In genomic region chr2:54310961-54311360, GRCh38 we compare ENCODE assay signal across 25 cellular contexts. TPM values are rescaled to one million over a fixed set of nuclear protein-coding genes. Genes with fewer than 3 reads are reported as not detected.
DNase-seq lines count a peak whose midpoint lies in the region; FAIRE-seq and TF ChIP-seq lines count a peak whose summit lies in the region.
"Had no signal": no experiment of that assay in that cellular context is flagged by ENCODE, and none has a peak within 500 bp of the region (broad histone marks: within the 10 kb centered on the region; RNA-seq: fewer than 3 reads in every experiment).

No MANE protein-coding gene starts in this region.

- no peaks in the 10 kb centered on the region for H3K27me3 ChIP-seq in BLaER1 treated with 17β-estradiol and CSF1 and Interleukin-3, amounts not matched to agents 10 nM and 100 nM
- H3K27me3 ChIP-seq in MM.1S (replicated peaks; ENCODE audit: insufficient read depth, low read length) (no peaks in the 10 kb centered on the region), endothelial cell of umbilical vein (ENCODE audit: control insufficient read depth in 2 of 2, insufficient read depth in 2 of 2, low read length in 2 of 2) (peaks cover 0 to 6% of the 10 kb centered on the region in 2 experiments)
- H3K27me3 ChIP-seq: BE2C had no signal

- H3K9ac ChIP-seq in BLaER1 treated with 17β-estradiol and CSF1 and Interleukin-3, amounts not matched to agents 10 nM and 100 nM = no peak overlapping the region
- H3K9ac ChIP-seq in MM.1S (ENCODE audit: low read length) (no peak overlapping the region), endothelial cell of umbilical vein (replicated peaks; ENCODE audit: extremely low read depth, insufficient read depth, low read length) (no peak overlapping the region)
- H3K9ac ChIP-seq: SK-N-SH had no signal

- peaks cover 0 to 12% (median 0%) of the 10 kb centered on the region in 11 experiments; a peak in 5 of 22 replicates for H3K9me3 ChIP-seq in BLaER1 treated with 17β-estradiol and CSF1 and Interleukin-3, amounts not matched to agents 10 nM and 100 nM (replicated peaks in 1 of 11)
- H3K9me3 ChIP-seq in MM.1S (replicated peaks; ENCODE audit: insufficient read depth, low read length) (no peaks in the 10 kb centered on the region), endothelial cell of umbilical vein (replicated peaks; ENCODE audit: control insufficient read depth, insufficient read depth, low read length) (no peaks in the 10 kb centered on the region)
- H3K9me3 ChIP-seq: BE2C had no signal

- H3K4me2 ChIP-seq in BLaER1 treated with 17β-estradiol and CSF1 and Interleukin-3, amounts not matched to agents 10 nM and 100 nM = peak overlapping the region in 7 of 11 experiments; percentile 7 to 67 (median 35); a peak in 11 of 22 replicates
- H3K4me2 ChIP-seq in MM.1S (ENCODE audit: low read depth, low read length) (peak overlapping the region; percentile 2; the same call in 1 of the 2 replicates), endothelial cell of umbilical vein (ENCODE audit: insufficient read depth, low read length) (peak overlapping the region; percentile 22)
- H3K4me2 ChIP-seq: SK-N-SH had no signal

- POLR2A ChIA-PET in endothelial cell of umbilical vein (lab: Charles Lee) = no interaction called here

- H3K4me1 ChIP-seq in BLaER1 treated with 17β-estradiol and CSF1 and Interleukin-3, amounts not matched to agents 10 nM and 100 nM = peaks cover 0 to 11% (median 2%) of the 10 kb centered on the region in 10 experiments; a peak in 7 of 20 replicates
- no peaks in the 10 kb centered on the region; the same call in 1 of the 2 replicates for H3K4me1 ChIP-seq in MM.1S (ENCODE audit: low read length)
- H3K4me1 ChIP-seq in endothelial cell of umbilical vein (ENCODE audit: control insufficient read depth, extremely low read depth, insufficient read depth, low read length) = peaks cover 4% of the 10 kb centered on the region
- H3K4me1 ChIP-seq: BE2C had no signal

- H3K9me2 ChIP-seq in MM.1S (replicated peaks; ENCODE audit: insufficient read depth, low read length) = no peaks in the 10 kb centered on the region
- H3K9me2 ChIP-seq: SK-N-SH had no signal

- no peaks in the 10 kb centered on the region for H4K20me1 ChIP-seq in BLaER1 treated with 17β-estradiol and CSF1 and Interleukin-3, amounts not matched to agents 10 nM and 100 nM
- no peaks in the 10 kb centered on the region for H4K20me1 ChIP-seq in MM.1S (ENCODE audit: insufficient read depth, low read length)
- no peaks in the 10 kb centered on the region for H4K20me1 ChIP-seq in endothelial cell of umbilical vein (replicated peaks; ENCODE audit: control insufficient read depth, extremely low read depth, insufficient read depth, low read length)

- DNase-seq in NCI-H1436 (lab: John Stamatoyannopoulos, UW) (peak; percentile 17), NCI-H1436 treated with DMSO at 0.1 percent for 48 hours (lab: John Stamatoyannopoulos, UW) (no peak), MM.1S (peak; percentile 27), endothelial cell of umbilical vein (ENCODE audit: low read depth, low spot score) (peak; percentile 35), GM19239 (ENCODE audit: insufficient read length, low spot score) (no peak)
- no peak for DNase-seq in stimulated activated naive CD4-positive, alpha-beta T cell treated with Interleukin-2 at 50 U/mL for 16 hours (lab: John Stamatoyannopoulos, UW)
- DNase-seq: 8988T; BE2C; CD4-positive, CD25-positive, alpha-beta regulatory T cell; GF-D8; MV-4-11; NCI-H1105; NCI-H1694 treated with DMSO at 0.1 percent for 48 hours; NCI-H446 treated with DMSO at 0.1 percent for 48 hours; NCI-H526 treated with DMSO at 0.1 percent for 48 hours; SK-N-SH; SW 1271; T-helper 17 cell had no signal

- no TSS peak for BruUV-seq in endothelial cell of umbilical vein (replicated peaks; lab: Mats Ljungman, UMichigan)

- H3K27ac ChIP-seq in BLaER1 treated with 17β-estradiol and CSF1 and Interleukin-3, amounts not matched to agents 10 nM and 100 nM = no peak overlapping the region
- H3K27ac ChIP-seq in MM.1S (ENCODE audit: low read length) (no peak overlapping the region), endothelial cell of umbilical vein (ENCODE audit: insufficient read depth, low read depth, low read length) (no peak overlapping the region)
- H3K27ac ChIP-seq: HL-60 had no signal

- CTCF ChIA-PET in endothelial cell of umbilical vein (lab: Charles Lee) = interaction anchor here (0.8 to 1.1 kb wide), 3 partner anchors 14 to 204 kb away, joined by 3 read pairs; no protein-coding TSS in a partner anchor

- dilution Hi-C loops in endothelial cell of umbilical vein (cut with MboI; ENCODE audit: extremely low pct_ligation_motif_present, low sequenced_read_pairs) = no loop called here

- H3F3A ChIP-seq in MM.1S (ENCODE audit: insufficient read depth, low read length) = no peaks in the 10 kb centered on the region

- TF ChIP-seq CTCF in MM.1S (IDR thresholded peaks at IDR 0.05; ENCODE audit: low read length) = no peak
- TF ChIP-seq CTCF in endothelial cell of umbilical vein (IDR thresholded peaks at IDR 0.05; ENCODE audit: extremely low read depth in 1 of 2, insufficient read depth in 1 of 2, low read depth in 1 of 2, low read length in 2 of 2) = no peak

- intact Hi-C loops in endothelial cell of umbilical vein (cut with micrococcal nuclease) = no loop called here

- FAIRE-seq in endothelial cell of umbilical vein (lab: Jason Lieb, UNC) (no peak), GM19239 (lab: Jason Lieb, UNC) (no peak)
- FAIRE-seq: D721Med, GM12891 had no signal

- H3K4me3 ChIP-seq in BLaER1 treated with 17β-estradiol and CSF1 and Interleukin-3, amounts not matched to agents 10 nM and 100 nM = no peak overlapping the region
- H3K4me3 ChIP-seq in MM.1S (ENCODE audit: low read length) (no peak overlapping the region), endothelial cell of umbilical vein (replicated peaks in 1 of 3; ENCODE audit: insufficient read depth in 1 of 3, low read depth in 1 of 3, low read length in 3 of 3) (no peak overlapping the region)

- no peak for TF ChIP-seq POLR2A in endothelial cell of umbilical vein (IDR thresholded peaks at IDR 0.05; ENCODE audit: low read depth, low read length)

- H3K9me1 ChIP-seq in endothelial cell of umbilical vein (replicated peaks; ENCODE audit: control insufficient read depth, extremely low read depth, insufficient read depth, low read length) = no peaks in the 10 kb centered on the region

- H2AFZ ChIP-seq in MM.1S (ENCODE audit: low read length) = no peak overlapping the region
- no peak overlapping the region for H2AFZ ChIP-seq in endothelial cell of umbilical vein (ENCODE audit: low read depth, low read length)

- H3K79me2 ChIP-seq in MM.1S (ENCODE audit: low read length) (no peaks in the 10 kb centered on the region), endothelial cell of umbilical vein (ENCODE audit: control insufficient read depth, insufficient read depth, low read length) (no peaks in the 10 kb centered on the region)

- no peaks in the 10 kb centered on the region for H3K36me3 ChIP-seq in BLaER1 treated with 17β-estradiol and CSF1 and Interleukin-3, amounts not matched to agents 10 nM and 100 nM
- H3K36me3 ChIP-seq in MM.1S (replicated peaks; ENCODE audit: insufficient read depth, low read length) (no peaks in the 10 kb centered on the region), endothelial cell of umbilical vein (ENCODE audit: control insufficient read depth in 2 of 2, extremely low read depth in 1 of 2, insufficient read depth in 2 of 2, low read length in 2 of 2) (no peaks in the 10 kb centered on the region)
- H3K36me3 ChIP-seq: BE2C had no signal

TF ChIP-seq in endothelial cell of umbilical vein, 7 proteins besides CTCF, POLR2A, EP300 and RAD21:
- TF ChIP-seq FOS (IDR thresholded peaks at IDR 0.05; ENCODE audit: borderline replicate concordance, insufficient read depth, low read length) = no peak
- TF ChIP-seq JUN (IDR thresholded peaks at IDR 0.05; ENCODE audit: borderline replicate concordance, insufficient read depth, insufficient read length, low read depth) = no peak
- TF ChIP-seq GATA2 (IDR thresholded peaks at IDR 0.05; ENCODE audit: insufficient read depth, insufficient read length, low read depth, low read length) = no peak
- no peak for TF ChIP-seq MYC (IDR thresholded peaks at IDR 0.05; ENCODE audit: low read depth, low read length)
- no peak for TF ChIP-seq POLR2AphosphoS5 (IDR thresholded peaks at IDR 0.05; ENCODE audit: insufficient read depth, low read depth, low read length)

RNA-seq across cellular contexts. Expression of gene TSPYL6, which starts 54.9 kb away (rescaled TPM):
- not detected in 2 replicates for total RNA-seq in endothelial cell of umbilical vein
- 0.03 TPM in 1 of 2 replicates, not detected in the other for polyA plus RNA-seq in endothelial cell of umbilical vein
- polyA plus RNA-seq in endothelial cell of umbilical vein (2011; cell fraction: cytosol; rRNA removed) = not detected in 2 replicates
- not detected in 2 replicates for polyA plus RNA-seq in endothelial cell of umbilical vein (2011; cell fraction: nucleus; rRNA removed)
- not detected in 2 replicates for polyA plus RNA-seq in endothelial cell of umbilical vein (2012)
- 0.07 and 0.17 TPM in 2 replicates for polyA minus RNA-seq in endothelial cell of umbilical vein
- polyA minus RNA-seq in endothelial cell of umbilical vein (2011; cell fraction: cytosol; rRNA and poly(A)+ RNA removed) = not detected
- not detected in 2 replicates for polyA minus RNA-seq in endothelial cell of umbilical vein (2011; cell fraction: nucleus; rRNA and poly(A)+ RNA removed)
- total RNA-seq: CD4-positive, CD25-positive, alpha-beta regulatory T cell; M059J; PC-3; T-helper 17 cell had no signal
- polyA plus RNA-seq: CD4-positive, CD25-positive, alpha-beta regulatory T cell; IgD-negative memory B cell; SK-N-SH had no signal

Comparison
In these comparisons a context has a peak if more than half of its experiments do, and no peak if none do; other contexts are left out.
1. DNase-seq: peak in NCI-H1436 (single experiment), MM.1S (single experiment) and endothelial cell of umbilical vein (single experiment); none in NCI-H1436 treated with DMSO at 0.1 percent for 48 hours (single experiment), GM19239 (single experiment) and stimulated activated naive CD4-positive, alpha-beta T cell treated with Interleukin-2 at 50 U/mL for 16 hours (single experiment).
2. Peak in every context shown above with its lines, with median percentiles within 50 percentile points of each other: H3K4me2 ChIP-seq.